Comparison of ENCODE assay signal across 14 cellular contexts in the genomic region with DNA sequence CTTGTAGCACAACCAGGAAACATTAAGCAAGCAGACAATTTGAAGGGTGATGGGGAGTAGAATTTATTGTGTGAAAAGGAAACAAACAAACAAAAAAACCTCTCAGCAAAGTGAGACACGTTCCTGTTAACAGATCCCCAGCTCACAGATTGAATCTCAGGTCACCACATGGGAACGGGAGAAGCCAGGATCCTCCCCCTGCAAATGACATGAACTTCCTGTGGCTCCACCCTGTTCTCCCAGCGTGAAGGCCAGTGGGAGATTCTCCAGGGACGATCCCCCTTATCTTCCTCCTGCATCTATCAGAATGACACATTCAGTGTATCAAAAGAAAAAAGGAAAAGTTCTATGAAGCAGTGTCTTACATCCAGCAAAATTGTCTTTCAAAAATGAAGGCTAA.
"Had no signal": no experiment of that assay in that cellular context is flagged by ENCODE, and none has a peak within 500 bp of the region (broad histone marks: within the 10 kb centered on the region; RNA-seq: fewer than 3 reads in every experiment).

No MANE protein-coding gene starts in this region.

- H3K36me3 ChIP-seq: right lobe of liver, transverse colon had no signal

- H3K27me3 ChIP-seq: body of pancreas, right lobe of liver, transverse colon had no signal

- H3K4me3 ChIP-seq: body of pancreas, psoas muscle, right lobe of liver, transverse colon had no signal

- DNase-seq: activated CD4-positive, alpha-beta T cell treated with anti-CD3 and anti-CD28 coated beads, Interleukin-2, amount 50 U/mL, for 4 hours; activated T-cell treated with anti-CD3 and anti-CD28 coated beads, Interleukin-2, amount 50 U/mL, for 1 hour; amniotic stem cell; body of pancreas; foreskin fibroblast; left colon; mammary epithelial cell; natural killer cell; occipital lobe; psoas muscle; right lobe of liver; stimulated activated naive B cell treated with anti-CD40 and anti-IgM and Interleukin-4, amounts not matched to agents 10 μg/mL and 1 μg/mL and 100 μg/mL, for 72 hours; transverse colon had no signal

- H3K27ac ChIP-seq: body of pancreas, psoas muscle, right lobe of liver, transverse colon had no signal

- H3K9me3 ChIP-seq: body of pancreas, psoas muscle, right lobe of liver, transverse colon had no signal

- ATAC-seq: activated CD4-positive, CD25-positive, alpha-beta regulatory T cell treated with anti-CD3 and anti-CD28 coated beads, Interleukin-2, amount 50 U/mL, for 24 hours; body of pancreas; left colon; natural killer cell; psoas muscle; right lobe of liver; stimulated activated naive B cell treated with anti-CD40 and anti-IgM and Interleukin-4, amounts not matched to agents 10 μg/mL and 1 μg/mL and 100 μg/mL, for 72 hours had no signal

- H3K4me1 ChIP-seq: body of pancreas, psoas muscle, transverse colon had no signal
